In the genomic region with DNA sequence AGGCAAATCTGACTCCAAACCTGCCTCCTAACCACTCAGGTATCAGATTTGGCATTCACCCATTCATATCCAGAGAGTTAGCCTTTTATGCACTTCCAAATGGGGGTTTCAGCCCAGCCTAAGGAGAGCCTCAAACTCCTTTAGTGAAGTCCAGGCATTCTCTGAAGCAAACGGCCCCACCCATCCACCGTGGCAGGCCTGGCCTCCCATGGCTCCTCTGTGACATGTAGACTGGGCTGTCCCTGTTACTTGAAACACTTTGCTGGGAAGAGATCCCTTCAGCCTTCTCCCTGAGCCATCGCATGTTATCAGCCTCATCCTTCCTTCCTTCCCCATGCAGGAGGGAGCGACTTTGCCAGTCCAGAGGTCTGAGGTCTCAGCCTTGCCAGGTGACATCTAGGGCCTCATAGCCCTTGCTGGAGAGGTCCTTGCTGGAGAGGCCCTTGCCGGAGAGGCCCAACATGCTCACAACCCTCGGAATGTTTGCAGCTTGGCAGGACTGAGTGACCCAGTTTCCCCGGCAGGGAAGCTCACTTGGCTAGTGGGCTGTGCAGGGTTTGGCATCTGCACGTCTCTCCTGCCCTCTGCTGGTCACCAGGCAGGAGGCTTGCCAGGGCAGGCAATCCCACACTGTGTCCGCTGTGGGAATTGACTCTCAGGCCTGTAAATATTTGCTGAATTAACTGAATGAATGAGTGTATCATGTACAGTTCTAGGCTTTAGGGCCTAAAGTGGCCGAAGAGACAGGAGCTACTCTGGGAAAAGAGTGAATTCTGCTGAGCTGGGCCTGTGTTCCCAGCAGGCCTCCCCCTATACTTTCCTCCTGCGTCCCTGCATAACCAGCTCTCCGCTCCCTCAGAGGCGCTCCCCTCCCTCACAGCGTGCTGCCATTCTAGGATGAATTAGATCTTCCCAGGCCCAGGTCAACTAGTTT, we compare ENCODE assay signal across 8 cellular contexts. TPM values are rescaled to one million over a fixed set of nuclear protein-coding genes. Genes with fewer than 3 reads are reported as not detected.
DNase-seq lines count a peak whose midpoint lies in the region; ATAC-seq and TF ChIP-seq lines count a peak whose summit lies in the region.

No MANE protein-coding gene starts in this region.

- DNase-seq in GF-D8 (lab: John Stamatoyannopoulos, UW), result peak; percentile 8
- DNase-seq in KBM-7, result peak; percentile 71
- peak; percentile 63 for DNase-seq in RWPE1 (ENCODE audit: low spot score)
- peak; percentile 89 for DNase-seq in activated effector memory CD4-positive, alpha-beta T cell treated with anti-CD3 and anti-CD28 coated beads, Interleukin-2, amount 50 U/mL, for 16 hours
- peak; percentile 50 for DNase-seq in foreskin melanocyte
- peak in 55 of 56 donors; percentile 8 to 87 (median 62) for DNase-seq in nucleus accumbens (lab: John Stamatoyannopoulos, UW)
- peak; percentile 74 to 85 for DNase-seq in suprapubic skin (ENCODE audit: low spot score in 2 of 2)

- POLR2A ChIA-PET in RWPE1 (lab: Yijun Ruan, JAX; ENCODE audit: low non-redundant PET), result interaction anchor here (0.6 kb wide), 1 partner anchor 105 kb away, joined by 3 read pairs; no protein-coding TSS in a partner anchor

- TF ChIP-seq POLR2A in suprapubic skin (IDR thresholded peaks at IDR 0.05), result no peak

- TF ChIP-seq EP300 in suprapubic skin (IDR thresholded peaks at IDR 0.05), result no peak

- H3K4me3 ChIP-seq in suprapubic skin, result no peak overlapping the region

- CTCF ChIA-PET in RWPE1 (lab: Yijun Ruan, JAX), result interaction anchor here (0.5 to 7.9 kb wide), 26 partner anchors 9 to 446 kb away, joined by 3 to 265 read pairs (median 4); partner anchors contain the start of genes KCNC4 and RBM15

- ATAC-seq in GM18517 (IDR thresholded peaks at IDR 0.05; ENCODE audit: unreplicated experiment), result no peak

- 52% methylated on average over 12 of the region's 14 CpGs for WGBS in suprapubic skin

- in situ Hi-C loops in KBM-7 (cut with MboI; ENCODE audit: low pct_unique_long_range_greater_than_20kb, low sequenced_read_pairs), result loop anchor here (25.0 kb wide), 1 partner anchor 100 kb away; the partner anchor contains the start of gene KCNC4

- H3K27ac ChIP-seq in RWPE1 (no peak overlapping the region), suprapubic skin (no peak overlapping the region)

- H3K4me1 ChIP-seq in suprapubic skin, result no peaks in the 10 kb centered on the region

- no peaks in the 10 kb centered on the region for H3K9me3 ChIP-seq in suprapubic skin

- no peaks in the 10 kb centered on the region for H3K27me3 ChIP-seq in suprapubic skin

- peak; percentile 80 for TF ChIP-seq CTCF in RWPE1 (conservative IDR thresholded peaks at IDR 0.05; ENCODE audit: low read depth)
- peak; percentile 75 to 90 for TF ChIP-seq CTCF in suprapubic skin (IDR thresholded peaks at IDR 0.05)

- H3K36me3 ChIP-seq in suprapubic skin, result no peaks in the 10 kb centered on the region

RNA-seq across cellular contexts. Expression of gene RBM15, which starts 26.7 kb away (rescaled TPM):
- 10 to 100 TPM; 27.4 to 51.2 (median 32.7) TPM for total RNA-seq in suprapubic skin

Comparison
In these comparisons a context has a peak if more than half of its experiments do, and no peak if none do; other contexts are left out.
1. DNase-seq: peak in every context shown above with its lines; median percentile 89 in activated effector memory CD4-positive, alpha-beta T cell treated with anti-CD3 and anti-CD28 coated beads, Interleukin-2, amount 50 U/mL, for 16 hours; 80 in suprapubic skin; 71 in KBM-7; 63 in RWPE1; 62 in nucleus accumbens; 50 in foreskin melanocyte; 8 in GF-D8.